In genomic region chr6:154463573-154464419, GRCh38 we compare ENCODE assay signal across 19 cellular contexts. TPM values are rescaled to one million over a fixed set of nuclear protein-coding genes. Genes with fewer than 3 reads are reported as not detected.
DNase-seq lines count a peak whose midpoint lies in the region; ATAC-seq, FAIRE-seq and TF ChIP-seq lines count a peak whose summit lies in the region.
"Had no signal": no experiment of that assay in that cellular context is flagged by ENCODE, and none has a peak within 500 bp of the region (broad histone marks: within the 10 kb centered on the region; RNA-seq: fewer than 3 reads in every experiment).

No MANE protein-coding gene starts in this region.

- FAIRE-seq in frontal cortex (lab: Jason Lieb, UNC), result no peak

- H3K4me3 Mint-ChIP-seq in nephron progenitor cell, result no peak overlapping the region
- H3K4me3 Mint-ChIP-seq: CD4-positive, alpha-beta T cell; IgD-negative memory B cell had no signal

- H3K36me3 ChIP-seq in BE2C (no peaks in the 10 kb centered on the region), HEK293 (ENCODE audit: control insufficient read depth in 2 of 2, insufficient read depth in 1 of 2, low read length in 2 of 2) (no peaks in the 10 kb centered on the region), heart right ventricle (no peaks in the 10 kb centered on the region)
- H3K36me3 ChIP-seq: BLaER1 had no signal

- POLR2A ChIA-PET in HEK293 (lab: Yijun Ruan, JAX), result interaction anchor here (1.0 kb wide), 2 partner anchors 11 to 46 kb away, joined by 3 read pairs; no protein-coding TSS in a partner anchor

- peaks cover 56% of the 10 kb centered on the region for H3K4me1 Mint-ChIP-seq in nephron progenitor cell
- H3K4me1 Mint-ChIP-seq: IgD-negative memory B cell had no signal

- TF ChIP-seq CTCF in BE2C (IDR thresholded peaks at IDR 0.05; ENCODE audit: low read depth, low read length) (no peak), HEK293 (tag by site-specific recombination; IDR thresholded peaks at IDR 0.05) (no peak), heart right ventricle (IDR thresholded peaks at IDR 0.05) (no peak), nephron progenitor cell (IDR thresholded peaks at IDR 0.05) (no peak)

- peak; percentile 41 for DNase-seq in BE2C
- no peak for DNase-seq in heart right ventricle
- no peak for DNase-seq in nephron progenitor cell
- no peak for DNase-seq in frontal cortex (ENCODE audit: low spot score in 2 of 2)
- no peak for DNase-seq in NCI-H82 treated with DMSO at 0.1 percent for 48 hours (lab: John Stamatoyannopoulos, UW; ENCODE audit: unreplicated experiment)
- DNase-seq: CD4-positive, alpha-beta T cell; COR-L47; DMS79; GOT3; NCI-H1105; NCI-H146; NCI-H2029; NCI-H510A; PC-9; RPMI8226 had no signal

- H3K9me3 Mint-ChIP-seq in nephron progenitor cell, result no peaks in the 10 kb centered on the region
- H3K9me3 Mint-ChIP-seq: CD4-positive, alpha-beta T cell had no signal

- H3K4me3 ChIP-seq in BE2C (ENCODE audit: low read depth, low read length), result no peak overlapping the region
- no peak overlapping the region for H3K4me3 ChIP-seq in HEK293 (ENCODE audit: low read depth, low read length)
- H3K4me3 ChIP-seq in heart right ventricle, result no peak overlapping the region
- H3K4me3 ChIP-seq: BLaER1, PC-9 had no signal

- H3K27me3 ChIP-seq in BE2C (no peaks in the 10 kb centered on the region), heart right ventricle (no peaks in the 10 kb centered on the region)
- H3K27me3 ChIP-seq: BLaER1 had no signal

- CTCF ChIA-PET in HEK293 (lab: Yijun Ruan, JAX), result interaction anchor here (0.6 to 2.0 kb wide), 4 partner anchors 15 to 46 kb away, joined by 3 to 5 read pairs (median 3); no protein-coding TSS in a partner anchor

- H3K27ac ChIP-seq in HEK293 (ENCODE audit: extremely low read depth, low read depth, low read length) (no peak overlapping the region), heart right ventricle (peak overlapping the region in 7 of 10 donors; percentile 7 to 65 (median 41))
- H3K27ac ChIP-seq: BLaER1, PC-9 had no signal

- peak overlapping the region; percentile 55 for H3K27ac Mint-ChIP-seq in nephron progenitor cell
- H3K27ac Mint-ChIP-seq: CD4-positive, alpha-beta T cell; IgD-negative memory B cell had no signal

- H3K27me3 Mint-ChIP-seq in nephron progenitor cell (ENCODE audit: low read depth, poor library complexity), result peaks cover 2% of the 10 kb centered on the region
- H3K27me3 Mint-ChIP-seq: CD4-positive, alpha-beta T cell; IgD-negative memory B cell had no signal

- 56 to 63% methylated on average over 7 of the region's 7 CpGs for WGBS in heart right ventricle, 2 donors

- H3K36me3 Mint-ChIP-seq in nephron progenitor cell (ENCODE audit: low read depth), result peaks cover 7% of the 10 kb centered on the region
- H3K36me3 Mint-ChIP-seq: IgD-negative memory B cell had no signal

- peak; percentile 52 to 85 (median 76) for ATAC-seq in heart right ventricle
- ATAC-seq in GM19463 (IDR thresholded peaks at IDR 0.05; ENCODE audit: unreplicated experiment), result no peak

- intact Hi-C loops in heart right ventricle (cut with DNase I), result no loop called here

- H3K9me3 ChIP-seq in BE2C (no peaks in the 10 kb centered on the region), HEK293 (ENCODE audit: control insufficient read depth, insufficient read depth, low read depth, low read length) (no peaks in the 10 kb centered on the region), heart right ventricle (no peaks in the 10 kb centered on the region)
- H3K9me3 ChIP-seq: BLaER1 had no signal

- H3K4me1 ChIP-seq in BE2C (peaks cover 36% of the 10 kb centered on the region), HEK293 (ENCODE audit: control insufficient read depth, insufficient read depth, low read length) (peaks cover under 1% of the 10 kb centered on the region), heart right ventricle (peaks cover 0 to 38% (median 5%) of the 10 kb centered on the region in 9 donors)
- H3K4me1 ChIP-seq: BLaER1 had no signal

TF ChIP-seq in HEK293, 187 proteins besides CTCF, POLR2A, EP300 and RAD21:
- no peak for TF ChIP-seq ZNF768 (tag by site-specific recombination; IDR thresholded peaks at IDR 0.05)
- 0 out of 2 replicates have a peak, but pooled peaks have one; percentile 22 for TF ChIP-seq ZNF157 (tag by site-specific recombination; IDR thresholded peaks at IDR 0.05)
- no peak for TF ChIP-seq ZBTB20 (tag by site-specific recombination; IDR thresholded peaks at IDR 0.05)
TF ChIP-seq in HEK293: peak in this region for 1.

RNA-seq across cellular contexts. Expression of gene CNKSR3, which starts 46.7 kb away (rescaled TPM):
- 11.5 TPM for polyA plus RNA-seq in BE2C (2012; ENCODE audit: insufficient read depth, insufficient read length, low read depth)
- 10 to 100 TPM; 12.9 to 42.2 (median 27.8) TPM for total RNA-seq in heart right ventricle
- 1 to 10 TPM; 4.2 to 6.0 TPM for polyA plus RNA-seq in heart right ventricle
- 4.1 TPM for total RNA-seq in frontal cortex
- polyA plus RNA-seq: IgD-negative memory B cell had no signal
